In the genomic region with DNA sequence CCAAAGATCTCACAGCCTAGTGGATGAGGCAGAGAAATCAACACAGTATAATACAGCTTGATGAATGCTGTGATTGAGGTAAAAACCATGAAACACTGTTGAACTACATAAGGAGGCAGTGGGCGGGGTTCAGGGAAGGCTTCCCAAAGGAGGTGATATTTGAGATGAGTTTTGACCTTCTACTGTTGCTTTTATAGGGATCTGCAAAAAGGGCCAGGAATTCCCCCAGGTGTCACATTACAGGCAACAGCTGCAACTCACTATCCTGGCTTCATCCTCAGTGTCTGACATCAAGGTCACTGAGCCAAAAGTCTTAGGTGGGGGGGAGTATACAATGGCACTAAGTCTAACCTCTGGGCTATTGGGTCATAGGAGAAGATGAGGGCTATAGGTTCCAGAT, we compare ENCODE assay signal across 16 cellular contexts.
DNase-seq lines count a peak whose midpoint lies in the region; ATAC-seq lines count a peak whose summit lies in the region.
"Had no signal": no experiment of that assay in that cellular context is flagged by ENCODE, and none has a peak within 500 bp of the region (broad histone marks: within the 10 kb centered on the region; RNA-seq: fewer than 3 reads in every experiment).

No MANE protein-coding gene starts in this region.

- H3K27ac Mint-ChIP-seq in activated naive CD4-positive, alpha-beta T cell treated with anti-CD3 and anti-CD28 coated beads, Interleukin-2, amount 10 ng/mL, durations not matched to agents 7 days and 5 days = no peak overlapping the region
- H3K27ac Mint-ChIP-seq: activated naive CD8-positive, alpha-beta T cell treated with anti-CD3 and anti-CD28 coated beads, Interleukin-2, amount 50 U/mL, for 24 hours; activated T-helper 17 cell treated with anti-CD3 and anti-CD28 coated beads, Interleukin-2, amount 50 U/mL, for 72 hours; CD4-positive, CD25-positive, alpha-beta regulatory T cell; dendritic cell treated with granulocyte-macrophage colony-stimulating factor and Interleukin-4, amounts not matched to agents 40 ng/mL and 50 ng/mL, for 4 days had no signal

- no peaks in the 10 kb centered on the region for H3K36me3 Mint-ChIP-seq in activated naive CD4-positive, alpha-beta T cell treated with anti-CD3 and anti-CD28 coated beads, Interleukin-2, amount 10 ng/mL, durations not matched to agents 7 days and 5 days
- H3K36me3 Mint-ChIP-seq: CD4-positive, CD25-positive, alpha-beta regulatory T cell had no signal

- H3K27me3 Mint-ChIP-seq in activated naive CD4-positive, alpha-beta T cell treated with anti-CD3 and anti-CD28 coated beads, Interleukin-2, amount 10 ng/mL, durations not matched to agents 7 days and 5 days = no peaks in the 10 kb centered on the region
- H3K27me3 Mint-ChIP-seq: activated naive CD8-positive, alpha-beta T cell treated with anti-CD3 and anti-CD28 coated beads, Interleukin-2, amount 50 U/mL, for 24 hours; activated T-helper 17 cell treated with anti-CD3 and anti-CD28 coated beads, Interleukin-2, amount 50 U/mL, for 72 hours; CD4-positive, CD25-positive, alpha-beta regulatory T cell; dendritic cell treated with granulocyte-macrophage colony-stimulating factor and Interleukin-4, amounts not matched to agents 40 ng/mL and 50 ng/mL, for 4 days had no signal

- H3K4me1 Mint-ChIP-seq in activated naive CD4-positive, alpha-beta T cell treated with anti-CD3 and anti-CD28 coated beads, Interleukin-2, amount 10 ng/mL, durations not matched to agents 7 days and 5 days = no peaks in the 10 kb centered on the region
- H3K4me1 Mint-ChIP-seq: activated naive CD8-positive, alpha-beta T cell treated with anti-CD3 and anti-CD28 coated beads, Interleukin-2, amount 50 U/mL, for 24 hours; activated T-helper 17 cell treated with anti-CD3 and anti-CD28 coated beads, Interleukin-2, amount 50 U/mL, for 72 hours; CD4-positive, CD25-positive, alpha-beta regulatory T cell had no signal

- in situ Hi-C loops in SK-MEL-5 (cut with HindIII; ENCODE audit: low pct_unique_long_range_greater_than_20kb, low sequenced_read_pairs) = no loop called here

- H3K9me3 Mint-ChIP-seq in activated naive CD4-positive, alpha-beta T cell treated with anti-CD3 and anti-CD28 coated beads, Interleukin-2, amount 10 ng/mL, durations not matched to agents 7 days and 5 days = no peaks in the 10 kb centered on the region
- H3K9me3 Mint-ChIP-seq: activated naive CD8-positive, alpha-beta T cell treated with anti-CD3 and anti-CD28 coated beads, Interleukin-2, amount 50 U/mL, for 24 hours had no signal

- peak; percentile 62 for DNase-seq in DMS53 (lab: John Stamatoyannopoulos, UW)
- peak; percentile 63 for DNase-seq in LHCN-M2 (ENCODE audit: low read depth)
- DNase-seq in SK-MEL-5 (ENCODE audit: low read depth, low spot score) = peak; percentile 9
- DNase-seq in islet precursor cell = peak; percentile 52
- DNase-seq in NCI-H128 (lab: John Stamatoyannopoulos, UW; ENCODE audit: unreplicated experiment) = no peak
- DNase-seq in activated naive CD4-positive, alpha-beta T cell treated with anti-CD3 and anti-CD28 coated beads, Interleukin-2, amount 10 ng/mL, durations not matched to agents 7 days and 5 days = no peak
- no peak for DNase-seq in HPDE6-E6E7 (ENCODE audit: extremely low spot score)
- DNase-seq: activated CD4-positive, alpha-beta T cell treated with anti-CD3 and anti-CD28 coated beads for 4 hours; activated naive CD8-positive, alpha-beta T cell treated with anti-CD3 and anti-CD28 coated beads, Interleukin-2, amount 50 U/mL, for 24 hours; CD4-positive, CD25-positive, alpha-beta regulatory T cell; hypothalamus; NCI-H1436 treated with DMSO at 0.1 percent for 48 hours; stimulated activated CD4-positive, alpha-beta T cell treated with anti-CD3 and anti-CD28 coated beads, Interleukin-15, amount 100 ng/mL, for 24 hours had no signal

- CTCF ChIA-PET in activated naive CD4-positive, alpha-beta T cell treated with anti-CD3 and anti-CD28 coated beads, Interleukin-2, amount 10 ng/mL, durations not matched to agents 7 days and 5 days (lab: Charles Lee) = no interaction called here

- no peak overlapping the region for H3K4me3 Mint-ChIP-seq in activated naive CD4-positive, alpha-beta T cell treated with anti-CD3 and anti-CD28 coated beads, Interleukin-2, amount 10 ng/mL, durations not matched to agents 7 days and 5 days
- H3K4me3 Mint-ChIP-seq: activated naive CD8-positive, alpha-beta T cell treated with anti-CD3 and anti-CD28 coated beads, Interleukin-2, amount 50 U/mL, for 24 hours; activated T-helper 17 cell treated with anti-CD3 and anti-CD28 coated beads, Interleukin-2, amount 50 U/mL, for 72 hours; CD4-positive, CD25-positive, alpha-beta regulatory T cell; dendritic cell treated with granulocyte-macrophage colony-stimulating factor and Interleukin-4, amounts not matched to agents 40 ng/mL and 50 ng/mL, for 4 days had no signal

- no peak for ATAC-seq in HG02970 (IDR thresholded peaks at IDR 0.05; ENCODE audit: low FRiP score, unreplicated experiment)
- ATAC-seq: activated naive CD8-positive, alpha-beta T cell treated with anti-CD3 and anti-CD28 coated beads, Interleukin-2, amount 50 U/mL, for 24 hours; activated T-helper 17 cell treated with anti-CD3 and anti-CD28 coated beads, Interleukin-2, amount 50 U/mL, for 72 hours had no signal

Comparison
In these comparisons a context has a peak if more than half of its experiments do, and no peak if none do; other contexts are left out.
1. DNase-seq: peak in DMS53 (single experiment), LHCN-M2 (single experiment), SK-MEL-5 (single experiment) and islet precursor cell (single experiment); none in NCI-H128 (single experiment), activated naive CD4-positive, alpha-beta T cell treated with anti-CD3 and anti-CD28 coated beads, Interleukin-2, amount 10 ng/mL, durations not matched to agents 7 days and 5 days (single experiment) and HPDE6-E6E7 (single experiment).